ENCODE assay signal across 8 cellular contexts in genomic region chr13:110616103-110617101, GRCh38. TPM values are rescaled to one million over a fixed set of nuclear protein-coding genes. Genes with fewer than 3 reads are reported as not detected.
DNase-seq lines count a peak whose midpoint lies in the region; ATAC-seq and TF ChIP-seq lines count a peak whose summit lies in the region.

No MANE protein-coding gene starts in this region.

- H3K27me3 Mint-ChIP-seq in T-helper 17 cell: no peaks in the 10 kb centered on the region
- no peaks in the 10 kb centered on the region for H3K27me3 Mint-ChIP-seq in chondrocyte (ENCODE audit: low read depth)

- H3K4me1 Mint-ChIP-seq in T-helper 17 cell (peaks cover 23% of the 10 kb centered on the region), chondrocyte (ENCODE audit: low read depth) (peaks cover 39% of the 10 kb centered on the region)

- peak; percentile 59 for TF ChIP-seq CTCF in chondrocyte (IDR thresholded peaks at IDR 0.05)

- peak overlapping the region; percentile 77 for H3K27ac Mint-ChIP-seq in T-helper 17 cell
- peak overlapping the region; percentile 84 for H3K27ac Mint-ChIP-seq in chondrocyte (ENCODE audit: unreplicated experiment)

- H3K9me3 Mint-ChIP-seq in chondrocyte (ENCODE audit: low read depth): peaks cover 3% of the 10 kb centered on the region

- ATAC-seq in GM19043 (IDR thresholded peaks at IDR 0.05; ENCODE audit: low read depth, unreplicated experiment): peak; percentile 46
- ATAC-seq in HG03196 (IDR thresholded peaks at IDR 0.05; ENCODE audit: unreplicated experiment): peak; percentile 53
- ATAC-seq in T-helper 17 cell: peak; percentile 41

- DNase-seq in COLO668 (lab: John Stamatoyannopoulos, UW; ENCODE audit: unreplicated experiment): peak; percentile 81
- no peak for DNase-seq in T-helper 17 cell
- no peak for DNase-seq in chondrocyte (ENCODE audit: low spot score)
- DNase-seq in lung microvascular endothelial cell (ENCODE audit: low read depth in 2 of 2): peak; percentile 53 to 70
- DNase-seq in stimulated activated naive CD4-positive, alpha-beta T cell (lab: John Stamatoyannopoulos, UW): peak in 4 of 6 experiments; percentile 12 to 55 (median 34)
- DNase-seq in effector CD8-positive, alpha-beta T cell (lab: John Stamatoyannopoulos, UW): no peak

- no peaks in the 10 kb centered on the region for H3K9me3 ChIP-seq in T-helper 17 cell (ENCODE audit: control insufficient read depth, low read length, poor library complexity, severe bottlenecking)

- H3K36me3 Mint-ChIP-seq in T-helper 17 cell (ENCODE audit: low read depth): peaks cover 3% of the 10 kb centered on the region
- H3K36me3 Mint-ChIP-seq in chondrocyte (ENCODE audit: low read depth): peaks cover 1% of the 10 kb centered on the region

- peak overlapping the region; percentile 94 for H3K4me3 Mint-ChIP-seq in T-helper 17 cell
- peak overlapping the region; percentile 87 for H3K4me3 Mint-ChIP-seq in chondrocyte (ENCODE audit: unreplicated experiment)

RNA-seq across cellular contexts. Expression of gene NAXD, which starts 1.1 kb away (rescaled TPM):
- 10 to 100 TPM; 17.7 to 22.9 TPM for total RNA-seq in T-helper 17 cell
- total RNA-seq in chondrocyte: 23.5 to 28.4 TPM (median 27.1 TPM) in 3 replicates
- total RNA-seq in lung microvascular endothelial cell: 13.9 and 20.8 TPM in 2 replicates

RNA-seq across cellular contexts. Expression of gene RAB20, which starts 54.9 kb away (rescaled TPM):
- total RNA-seq in T-helper 17 cell: 1 to 10 TPM; 1.2 to 1.4 TPM
- total RNA-seq in chondrocyte: 3.6 to 7.8 TPM (median 6.3 TPM) in 3 replicates
- 1.3 and 1.6 TPM in 2 replicates for total RNA-seq in lung microvascular endothelial cell

Comparison
In these comparisons a context has a peak if more than half of its experiments do, and no peak if none do; other contexts are left out.
1. DNase-seq: peak in COLO668 (single experiment), lung microvascular endothelial cell (2 of 2) and stimulated activated naive CD4-positive, alpha-beta T cell (4 of 6); none in T-helper 17 cell (0 of 3), chondrocyte (single experiment) and effector CD8-positive, alpha-beta T cell (single experiment).
2. Peak in every context shown above with its lines, with median percentiles within 50 percentile points of each other: ATAC-seq.